Comparison of ENCODE assay signal across 27 cellular contexts in genomic region chr11:46181843-46182424, GRCh38.
"Had no signal": no experiment of that assay in that cellular context is flagged by ENCODE, and none has a peak within 500 bp of the region (broad histone marks: within the 10 kb centered on the region; RNA-seq: fewer than 3 reads in every experiment).

No MANE protein-coding gene starts in this region.

- H3K27ac ChIP-seq: coronary artery, esophagus squamous epithelium, heart right ventricle, neural progenitor cell, suprapubic skin had no signal

- DNase-seq: dermis blood vessel endothelial cell; effector memory CD4-positive, alpha-beta T cell; erythroblast; esophagus squamous epithelium; glutamatergic neuron; heart right ventricle; hypothalamus; immature natural killer cell; mammary epithelial cell; mesendoderm; midbrain; naive thymus-derived CD4-positive, alpha-beta T cell; stimulated activated CD4-positive, alpha-beta T cell treated with anti-CD3 and anti-CD28 coated beads, Interleukin-12 subunit alpha, Interleukin-12 subunit beta, amount 100 ng/mL, for 4 hours; stimulated activated CD4-positive, alpha-beta T cell treated with anti-CD3 and anti-CD28 coated beads, Interleukin-1b, Interleukin-23, amount 100 ng/mL, for 48 hours; stimulated activated CD4-positive, alpha-beta T cell treated with anti-CD3 and anti-CD28 coated beads, Interleukin-4, amount 100 ng/mL, for 1 hour; stimulated activated CD8-positive, alpha-beta memory T cell treated with anti-CD3 and anti-CD28 coated beads, Interleukin-4, amount 100 ng/mL, for 48 hours; stimulated activated naive CD4-positive, alpha-beta T cell; stimulated activated naive CD8-positive, alpha-beta T cell treated with anti-CD3 and anti-CD28 coated beads, Interleukin-15, amount 100 ng/mL, for 72 hours; trophoblast cell had no signal

- H3K9me3 ChIP-seq: esophagus squamous epithelium, heart right ventricle, suprapubic skin had no signal

- H2AFZ ChIP-seq: neural progenitor cell, parathyroid adenoma had no signal

- H3K4me2 ChIP-seq: neural progenitor cell, smooth muscle cell had no signal

- ATAC-seq: heart right ventricle; naive thymus-derived CD4-positive, alpha-beta T cell; sciatic nerve; stimulated activated naive CD8-positive, alpha-beta T cell treated with anti-CD3 and anti-CD28 coated beads, Interleukin-15, amount 100 ng/mL, for 72 hours had no signal

- H3K4me3 ChIP-seq: coronary artery, esophagus squamous epithelium, heart right ventricle, neural progenitor cell, smooth muscle cell, suprapubic skin had no signal

- H3K9ac ChIP-seq: neural progenitor cell, parathyroid adenoma had no signal

- H3K27me3 ChIP-seq: neural progenitor cell, suprapubic skin had no signal

- FAIRE-seq: endothelial cell of umbilical vein, keratinocyte had no signal

- H3K79me2 ChIP-seq: parathyroid adenoma had no signal

- H3K36me3 ChIP-seq: esophagus squamous epithelium, heart right ventricle, neural progenitor cell, suprapubic skin had no signal

- H3K4me1 ChIP-seq: esophagus squamous epithelium, heart right ventricle, neural progenitor cell, suprapubic skin had no signal
